In the genomic region with DNA sequence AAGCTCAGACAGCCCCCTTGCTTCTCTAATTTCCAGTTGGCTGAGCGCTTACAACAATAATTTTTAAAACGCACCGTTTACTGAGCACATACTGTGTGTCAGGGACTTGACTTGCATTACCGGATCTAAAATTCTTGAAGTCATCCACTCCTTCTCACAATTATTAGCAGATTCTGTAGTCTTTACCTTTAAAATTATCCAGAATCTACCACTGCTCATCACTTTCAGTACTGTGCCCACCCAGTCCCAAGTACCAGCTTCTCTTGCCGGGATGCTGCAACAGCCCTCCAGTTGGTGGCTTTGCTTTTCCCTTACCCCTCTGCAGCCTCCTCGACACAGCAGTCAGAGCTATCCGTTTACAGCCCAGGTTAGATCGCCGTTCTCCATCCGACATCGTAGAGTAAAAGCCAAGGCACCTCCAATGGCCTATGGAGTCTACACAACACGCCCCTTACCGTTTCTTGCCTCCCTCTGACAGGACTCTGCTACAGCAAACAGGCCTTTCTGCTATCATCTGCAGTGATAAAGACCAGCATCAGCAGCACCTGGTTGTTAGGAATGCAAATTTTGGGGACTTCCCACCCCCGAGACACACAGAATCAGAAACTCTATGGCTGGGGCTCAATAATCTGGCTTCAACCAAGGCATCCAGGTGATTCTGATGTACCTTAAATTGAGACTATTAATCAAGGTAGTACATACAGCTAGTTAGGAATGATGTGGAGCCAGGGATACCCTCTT, we compare ENCODE assay signal across 8 cellular contexts.
DNase-seq lines count a peak whose midpoint lies in the region; FAIRE-seq and TF ChIP-seq lines count a peak whose summit lies in the region.

No MANE protein-coding gene starts in this region.

- peaks cover 0 to 23% of the 10 kb centered on the region in 2 donors for H3K4me1 ChIP-seq in right atrium auricular region
- H3K4me1 ChIP-seq in SJSA1 (replicated peaks), result peaks cover 29% of the 10 kb centered on the region

- H3K4me3 ChIP-seq in right atrium auricular region (peak overlapping the region; percentile 54 to 65), SJSA1 (peak overlapping the region; percentile 45), fibroblast of mammary gland (ENCODE audit: control insufficient read depth, low read depth, low read length) (peak overlapping the region; percentile 55), retinal pigment epithelial cell (ENCODE audit: low read length) (peak overlapping the region; percentile 70)

- no peak for TF ChIP-seq CTCF in right atrium auricular region (IDR thresholded peaks at IDR 0.05)
- no peak for TF ChIP-seq CTCF in fibroblast of mammary gland (conservative IDR thresholded peaks at IDR 0.05; ENCODE audit: control insufficient read depth, insufficient read depth, low read depth, low read length)
- TF ChIP-seq CTCF in retinal pigment epithelial cell (conservative IDR thresholded peaks at IDR 0.05; ENCODE audit: low read depth, low read length), result no peak

- H3K27ac ChIP-seq in right atrium auricular region (peak overlapping the region; percentile 91 to 94), SJSA1 (peak overlapping the region; percentile 59)

- FAIRE-seq in GM12892 (lab: Jason Lieb, UNC), result no peak

- DNase-seq in right atrium auricular region (ENCODE audit: low spot score), result no peak
- DNase-seq in cardiac septum (ENCODE audit: low spot score), result no peak
- DNase-seq in SJSA1 (ENCODE audit: low read depth in 1 of 2, low spot score in 2 of 2), result no peak
- DNase-seq in fibroblast of mammary gland (ENCODE audit: low read depth), result no peak
- no peak for DNase-seq in retinal pigment epithelial cell (ENCODE audit: low read depth)
- DNase-seq in GM12892 (ENCODE audit: insufficient read length), result no peak
- DNase-seq in activated CD4-positive, CD25-positive, alpha-beta regulatory T cell (lab: John Stamatoyannopoulos, UW), result no peak
- DNase-seq in NCI-H1694 treated with DMSO at 0.1 percent for 48 hours (lab: John Stamatoyannopoulos, UW), result no peak

- H3K36me3 ChIP-seq in right atrium auricular region (no peaks in the 10 kb centered on the region), SJSA1 (no peaks in the 10 kb centered on the region)

- intact Hi-C loops in cardiac septum (cut with DNase I), result loop anchor here (2.0 to 10.0 kb wide), 3 partner anchors 124 to 304 kb away; partner anchors contain the start of gene SPTBN1

- TF ChIP-seq POLR2A in GM12892 (IDR thresholded peaks at IDR 0.05; ENCODE audit: low read depth, low read length), result no peak

- no peaks in the 10 kb centered on the region for H3K27me3 ChIP-seq in right atrium auricular region
- H3K27me3 ChIP-seq in SJSA1 (replicated peaks), result no peaks in the 10 kb centered on the region

- H3K9me3 ChIP-seq in right atrium auricular region (no peaks in the 10 kb centered on the region), SJSA1 (replicated peaks) (no peaks in the 10 kb centered on the region; the same call in 1 of the 2 replicates)
